Comparison of ENCODE assay signal across 9 cellular contexts in genomic region chr10:61992059-61992460, GRCh38.
DNase-seq lines count a peak whose midpoint lies in the region; ATAC-seq and TF ChIP-seq lines count a peak whose summit lies in the region.
"Had no signal": no experiment of that assay in that cellular context is flagged by ENCODE, and none has a peak within 500 bp of the region (broad histone marks: within the 10 kb centered on the region; RNA-seq: fewer than 3 reads in every experiment).

No MANE protein-coding gene starts in this region.

- POLR2A ChIA-PET in Caco-2 (lab: Charles Lee): interaction anchor here (0.6 kb wide), 1 partner anchor 28 kb away, joined by 5 read pairs; no protein-coding TSS in a partner anchor

- no TSS peak for BruUV-seq in Caco-2 (replicated peaks; lab: Mats Ljungman, UMichigan)

- intact Hi-C loops in Caco-2 (cut with micrococcal nuclease; ENCODE audit: unreplicated experiment) (loop anchor here (2.0 kb wide), 1 partner anchor 39 kb away; no protein-coding TSS in a partner anchor), esophagus squamous epithelium (cut with DNase I) (no loop called here), psoas muscle (cut with DNase I) (loop anchor here (5.0 to 10.0 kb wide), 2 partner anchors 87 to 90 kb away; partner anchors contain the start of gene ARID5B (in 2 of the 2))

- H3K4me3 ChIP-seq in Caco-2 (ENCODE audit: low read depth, low read length): no peak overlapping the region
- H3K4me3 ChIP-seq in esophagus squamous epithelium: peak overlapping the region in 1 of 4 donors; percentile 53
- H3K4me3 ChIP-seq in psoas muscle: peak overlapping the region; percentile 46

- CTCF ChIA-PET in Caco-2 (lab: Charles Lee): no interaction called here

- H3K4me3 Mint-ChIP-seq in Caco-2 (ENCODE audit: unreplicated experiment): no peak overlapping the region
- H3K4me3 Mint-ChIP-seq in T-helper 1 cell treated with Interleukin-12 subunit alpha and Interleukin-12 subunit beta and Interleukin-4 antibody, amounts not matched to agents 30 μg/mL and 1 μg/mL, for 36 hours: peak overlapping the region; percentile 59
- H3K4me3 Mint-ChIP-seq in progenitor cell of endocrine pancreas (ENCODE audit: low read depth): no peak overlapping the region

- H3K27me3 Mint-ChIP-seq in Caco-2 (ENCODE audit: insufficient read depth, unreplicated experiment): no peaks in the 10 kb centered on the region
- no peaks in the 10 kb centered on the region for H3K27me3 Mint-ChIP-seq in T-helper 1 cell treated with Interleukin-12 subunit alpha and Interleukin-12 subunit beta and Interleukin-4 antibody, amounts not matched to agents 30 μg/mL and 1 μg/mL, for 36 hours (ENCODE audit: low read depth)
- H3K27me3 Mint-ChIP-seq in progenitor cell of endocrine pancreas: no peaks in the 10 kb centered on the region

- H3K36me3 ChIP-seq in Caco-2 (ENCODE audit: control insufficient read depth, insufficient read depth, low read length): peaks cover 2% of the 10 kb centered on the region
- H3K36me3 ChIP-seq in esophagus squamous epithelium: no peaks in the 10 kb centered on the region
- H3K36me3 ChIP-seq in psoas muscle (ENCODE audit: insufficient read depth in 1 of 2, low read depth in 1 of 2): no peaks in the 10 kb centered on the region

- H3K4me1 Mint-ChIP-seq in Caco-2 (ENCODE audit: low read depth, unreplicated experiment) (peaks cover 45% of the 10 kb centered on the region), progenitor cell of endocrine pancreas (ENCODE audit: low read depth) (peaks cover 9% of the 10 kb centered on the region)
- H3K4me1 Mint-ChIP-seq in T-helper 1 cell treated with Interleukin-12 subunit alpha and Interleukin-12 subunit beta and Interleukin-4 antibody, amounts not matched to agents 30 μg/mL and 1 μg/mL, for 36 hours (ENCODE audit: low read depth): peaks cover 69% of the 10 kb centered on the region

- H3K4me1 ChIP-seq in Caco-2 (peaks cover 64% of the 10 kb centered on the region), esophagus squamous epithelium (peaks cover 10 to 61% (median 41%) of the 10 kb centered on the region in 3 donors), psoas muscle (peaks cover 36% of the 10 kb centered on the region)

- ATAC-seq in psoas muscle (peak in 1 of 4 donors; percentile 40), GM18909 (IDR thresholded peaks at IDR 0.05; ENCODE audit: poor library complexity, unreplicated experiment) (no peak)

- no peak for TF ChIP-seq CTCF in Caco-2 (IDR thresholded peaks at IDR 0.05; ENCODE audit: insufficient read depth in 1 of 2, low read depth in 1 of 2, low read length in 1 of 2, severe bottlenecking in 1 of 2, unreplicated experiment in 1 of 2)
- no peak for TF ChIP-seq CTCF in esophagus squamous epithelium (IDR thresholded peaks at IDR 0.05)
- TF ChIP-seq CTCF in psoas muscle (IDR thresholded peaks at IDR 0.05): no peak
- no peak for TF ChIP-seq CTCF in progenitor cell of endocrine pancreas (IDR thresholded peaks at IDR 0.05; ENCODE audit: unreplicated experiment)

- peak overlapping the region; percentile 66 to 91 (median 84) for H3K27ac ChIP-seq in esophagus squamous epithelium
- H3K27ac ChIP-seq in psoas muscle: peak overlapping the region; percentile 69

- H3K9me3 ChIP-seq in Caco-2 (no peaks in the 10 kb centered on the region), esophagus squamous epithelium (no peaks in the 10 kb centered on the region), psoas muscle (no peaks in the 10 kb centered on the region)

- H3K36me3 Mint-ChIP-seq in Caco-2 (ENCODE audit: insufficient read depth, unreplicated experiment) (peaks cover 87% of the 10 kb centered on the region), progenitor cell of endocrine pancreas (ENCODE audit: insufficient read depth) (peaks cover 7% of the 10 kb centered on the region)
- peaks cover 25% of the 10 kb centered on the region for H3K36me3 Mint-ChIP-seq in T-helper 1 cell treated with Interleukin-12 subunit alpha and Interleukin-12 subunit beta and Interleukin-4 antibody, amounts not matched to agents 30 μg/mL and 1 μg/mL, for 36 hours (ENCODE audit: low read depth)

- H3K9me3 Mint-ChIP-seq in Caco-2 (ENCODE audit: unreplicated experiment): no peaks in the 10 kb centered on the region
- H3K9me3 Mint-ChIP-seq in T-helper 1 cell treated with Interleukin-12 subunit alpha and Interleukin-12 subunit beta and Interleukin-4 antibody, amounts not matched to agents 30 μg/mL and 1 μg/mL, for 36 hours: no peaks in the 10 kb centered on the region
- no peaks in the 10 kb centered on the region for H3K9me3 Mint-ChIP-seq in progenitor cell of endocrine pancreas (ENCODE audit: low read depth)

- H3K27ac Mint-ChIP-seq in Caco-2 (ENCODE audit: unreplicated experiment): peak overlapping the region; percentile 27
- H3K27ac Mint-ChIP-seq in T-helper 1 cell treated with Interleukin-12 subunit alpha and Interleukin-12 subunit beta and Interleukin-4 antibody, amounts not matched to agents 30 μg/mL and 1 μg/mL, for 36 hours: peak overlapping the region; percentile 82
- no peak overlapping the region for H3K27ac Mint-ChIP-seq in progenitor cell of endocrine pancreas

- TF ChIP-seq POLR2A in esophagus squamous epithelium (IDR thresholded peaks at IDR 0.05): no peak

- WGBS in esophagus squamous epithelium, 2 donors: 48 to 66% methylated on average over 4 of the region's 4 CpGs
- 45 to 51% (median 50%) methylated on average over 4 of the region's 4 CpGs for WGBS in psoas muscle, 3 donors

- DNase-seq in Caco-2: no peak
- DNase-seq in esophagus squamous epithelium (lab: John Stamatoyannopoulos, UW): no peak
- DNase-seq in psoas muscle: no peak
- no peak for DNase-seq in NCI-H2107 treated with DMSO at 0.1 percent for 48 hours (lab: John Stamatoyannopoulos, UW; ENCODE audit: unreplicated experiment)
- DNase-seq in progenitor cell of endocrine pancreas (ENCODE audit: low spot score, unreplicated experiment): no peak
- DNase-seq in NCI-H2196 treated with DMSO at 0.1 percent for 48 hours (lab: John Stamatoyannopoulos, UW; ENCODE audit: unreplicated experiment): no peak
- DNase-seq: NCI-H510A treated with DMSO at 0.1 percent for 48 hours had no signal

- H3K27me3 ChIP-seq in Caco-2 (replicated peaks; ENCODE audit: control insufficient read depth, insufficient read depth, low read length) (no peaks in the 10 kb centered on the region), esophagus squamous epithelium (no peaks in the 10 kb centered on the region), psoas muscle (ENCODE audit: insufficient read depth in 3 of 3, low read length in 2 of 3) (no peaks in the 10 kb centered on the region)
